In the genomic region with DNA sequence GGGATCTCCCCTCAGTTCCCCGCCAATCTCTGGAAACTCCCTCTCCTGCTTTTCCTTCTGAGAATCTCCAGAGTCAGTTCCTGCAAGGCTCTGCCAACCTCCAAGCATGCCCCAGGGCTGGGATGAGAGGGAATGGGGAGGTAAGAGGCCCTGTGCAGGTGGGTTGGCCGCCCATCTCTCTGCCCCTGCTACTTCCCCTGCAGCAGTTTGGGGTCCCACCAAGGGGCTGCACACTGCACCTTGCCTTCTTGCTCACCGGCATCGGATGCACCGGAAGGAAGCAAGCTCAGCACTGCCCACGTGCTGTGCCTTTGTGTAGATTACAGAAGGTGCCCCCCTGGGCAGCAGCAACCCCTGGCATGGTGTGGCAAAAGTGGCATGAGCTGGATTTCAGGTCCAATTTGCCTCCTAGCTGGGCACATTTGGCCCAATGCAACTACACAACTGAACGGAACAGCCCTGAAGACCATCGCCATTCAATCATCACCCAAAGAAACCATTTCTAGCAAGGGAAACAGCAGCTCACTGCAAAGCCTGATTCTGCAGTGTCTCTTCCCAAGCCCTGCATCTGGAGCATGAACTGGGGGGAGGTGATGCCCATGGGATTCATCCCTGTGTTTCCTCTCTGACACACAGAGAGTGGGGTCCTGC, we compare ENCODE assay signal across 21 cellular contexts.
A peak's percentile ranks its signal among the peaks of the same experiment; 100 is the strongest.
DNase-seq lines count a peak whose midpoint lies in the region; ATAC-seq and TF ChIP-seq lines count a peak whose summit lies in the region.
"Had no signal": no experiment of that assay in that cellular context is flagged by ENCODE, and none has a peak within 500 bp of the region (broad histone marks: within the 10 kb centered on the region; RNA-seq: fewer than 3 reads in every experiment).

No MANE protein-coding gene starts in this region.

- in situ Hi-C loops in Panc1 (cut with HindIII; ENCODE audit: low pct_unique_long_range_greater_than_20kb, low sequenced_read_pairs): no loop called here

- 0 out of 2 replicates have a peak, but pooled peaks cover 3% of the 10 kb centered on the region for H3K4me1 ChIP-seq in Panc1 (ENCODE audit: control insufficient read depth, insufficient read depth, low read length)
- H3K4me1 ChIP-seq in esophagus muscularis mucosa: no peaks in the 10 kb centered on the region
- H3K4me1 ChIP-seq in lower lobe of right lung: no peaks in the 10 kb centered on the region

- H3K4me3 Mint-ChIP-seq in osteocyte (ENCODE audit: unreplicated experiment): no peak overlapping the region

- 60% methylated on average over 5 of the region's 8 CpGs for WGBS in esophagus muscularis mucosa

- peak; percentile 10 for DNase-seq in GM10248 (ENCODE audit: extremely low spot score)
- no peak for DNase-seq in Panc1 (ENCODE audit: low read depth, low spot score)
- peak; percentile 87 for DNase-seq in esophagus muscularis mucosa (ENCODE audit: extremely low spot score)
- DNase-seq in osteocyte (ENCODE audit: extremely low spot score, unreplicated experiment): peak; percentile 78
- no peak for DNase-seq in substantia nigra (lab: John Stamatoyannopoulos, UW)
- DNase-seq in lower lobe of right lung: no peak
- DNase-seq: ACHN, AML-193, DMS 273 treated with DMSO at 0.1 percent for 48 hours, DND-41, GOT3, MM.1S, NCI-H1092, NCI-H1436 treated with DMSO at 0.1 percent for 48 hours, NCI-H2081 treated with DMSO at 0.1 percent for 48 hours, NCI-H510A, NCI-H748 treated with DMSO at 0.1 percent for 48 hours had no signal

- H3K9me3 ChIP-seq in Panc1 (ENCODE audit: control insufficient read depth, insufficient read depth, low read depth, low read length) (no peaks in the 10 kb centered on the region), esophagus muscularis mucosa (no peaks in the 10 kb centered on the region), lower lobe of right lung (no peaks in the 10 kb centered on the region)

- H3K4me1 Mint-ChIP-seq in osteocyte (ENCODE audit: unreplicated experiment): no peaks in the 10 kb centered on the region

- intact Hi-C loops in Panc1 (cut with micrococcal nuclease; ENCODE audit: unreplicated experiment): no loop called here
- intact Hi-C loops in esophagus muscularis mucosa (cut with DNase I): no loop called here
- intact Hi-C loops in lower lobe of right lung (cut with DNase I): no loop called here

- no peak overlapping the region for H3K27ac Mint-ChIP-seq in osteocyte (ENCODE audit: unreplicated experiment)

- ATAC-seq in Panc1 (peak; percentile 57; the same call in 1 of the 2 replicates), lower lobe of right lung (no peak), HG03039 (IDR thresholded peaks at IDR 0.05; ENCODE audit: unreplicated experiment) (no peak)
- ATAC-seq: HCT116 had no signal

- no peaks in the 10 kb centered on the region for H3K36me3 ChIP-seq in Panc1 (ENCODE audit: control insufficient read depth, insufficient read depth, low read length)
- H3K36me3 ChIP-seq in esophagus muscularis mucosa: no peaks in the 10 kb centered on the region
- H3K36me3 ChIP-seq in lower lobe of right lung: no peaks in the 10 kb centered on the region

- no peak for TF ChIP-seq CTCF in GM10248 (IDR thresholded peaks at IDR 0.05; ENCODE audit: control extremely low read depth, extremely low read depth, low read depth, missing control alignments)
- no peak for TF ChIP-seq CTCF in Panc1 (IDR thresholded peaks at IDR 0.05)
- TF ChIP-seq CTCF in esophagus muscularis mucosa (IDR thresholded peaks at IDR 0.05): no peak
- no peak for TF ChIP-seq CTCF in osteocyte (IDR thresholded peaks at IDR 0.05)
- TF ChIP-seq CTCF in lower lobe of right lung (IDR thresholded peaks at IDR 0.05): no peak

- no peaks in the 10 kb centered on the region for H3K36me3 Mint-ChIP-seq in osteocyte (ENCODE audit: unreplicated experiment)

- POLR2A ChIA-PET in GM10248 (lab: Yijun Ruan, JAX) (no interaction called here), Panc1 (lab: Charles Lee) (no interaction called here)

- TF ChIP-seq POLR2A in esophagus muscularis mucosa (IDR thresholded peaks at IDR 0.05; ENCODE audit: low read depth): no peak

- no peak for TF ChIP-seq EP300 in esophagus muscularis mucosa (IDR thresholded peaks at IDR 0.05)

- no peak overlapping the region for H3K27ac ChIP-seq in Panc1 (ENCODE audit: low read length)
- H3K27ac ChIP-seq in esophagus muscularis mucosa (replicated peaks in 1 of 4): no peak overlapping the region
- H3K27ac ChIP-seq in substantia nigra (ENCODE audit: low read depth, low read length, poor library complexity, severe bottlenecking): no peak overlapping the region
- H3K27ac ChIP-seq in lower lobe of right lung: no peak overlapping the region
- H3K27ac ChIP-seq: C4-2B, SK-N-MC had no signal

- peaks cover 10% of the 10 kb centered on the region for H3K27me3 Mint-ChIP-seq in osteocyte (ENCODE audit: unreplicated experiment)

- BruUV-seq in Panc1 (replicated peaks; lab: Mats Ljungman, UMichigan): no TSS peak

- no peak overlapping the region for H3K4me3 ChIP-seq in Panc1 (ENCODE audit: low read depth in 2 of 2, low read length in 2 of 2)
- H3K4me3 ChIP-seq in esophagus muscularis mucosa: no peak overlapping the region
- no peak overlapping the region for H3K4me3 ChIP-seq in lower lobe of right lung
- H3K4me3 ChIP-seq: SK-N-MC had no signal

- H3K27me3 ChIP-seq in Panc1 (ENCODE audit: control insufficient read depth, insufficient read depth, low read length) (no peaks in the 10 kb centered on the region), esophagus muscularis mucosa (peaks cover 0 to 12% (median 0%) of the 10 kb centered on the region in 4 donors), lower lobe of right lung (ENCODE audit: low read depth) (no peaks in the 10 kb centered on the region)

- CTCF ChIA-PET in GM10248 (lab: Yijun Ruan, JAX): no interaction called here
- CTCF ChIA-PET in Panc1 (lab: Charles Lee): no interaction called here

- no peaks in the 10 kb centered on the region for H3K9me3 Mint-ChIP-seq in osteocyte (ENCODE audit: unreplicated experiment)

Comparison
In these comparisons a context has a peak if more than half of its experiments do, and no peak if none do; other contexts are left out.
1. DNase-seq: peak in GM10248 (single experiment), esophagus muscularis mucosa (single experiment) and osteocyte (single experiment); none in Panc1 (single experiment), substantia nigra (0 of 49) and lower lobe of right lung (single experiment).